ENCODE assay signal across 10 cellular contexts in the genomic region with DNA sequence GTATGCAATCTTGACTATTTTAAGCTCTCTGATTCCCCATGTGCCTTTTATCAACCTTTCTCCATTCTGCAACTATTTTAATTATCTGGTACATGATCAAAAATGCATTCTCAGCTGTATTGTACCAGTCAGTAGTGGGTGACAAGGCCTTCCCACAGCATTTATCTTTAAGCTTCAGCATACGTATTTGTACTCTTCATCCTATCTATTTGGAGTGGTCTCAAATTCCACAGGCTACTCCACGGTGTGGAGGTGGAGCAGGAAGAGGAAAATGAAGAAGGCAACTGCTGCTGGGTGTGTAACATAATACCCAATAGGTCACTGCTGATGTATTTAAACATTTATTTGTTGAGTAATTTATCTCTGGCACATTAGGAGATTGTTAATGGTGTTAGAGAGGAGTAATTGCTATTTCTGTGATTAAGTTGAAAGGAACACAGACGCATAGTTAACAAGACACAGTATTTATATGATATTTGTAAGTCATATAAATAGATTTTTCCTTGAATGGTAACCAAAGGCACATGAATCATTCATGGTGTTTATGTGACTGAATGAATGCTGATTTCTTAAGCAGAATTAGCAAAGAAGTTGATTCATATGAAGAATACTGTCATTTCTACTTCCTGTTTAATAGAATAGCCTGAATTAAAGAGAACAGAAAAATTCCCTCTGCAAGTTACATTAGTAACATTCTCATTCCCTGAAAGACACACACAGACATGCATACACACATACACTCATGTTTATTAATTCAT.
A peak's percentile ranks its signal among the peaks of the same experiment; 100 is the strongest.
DNase-seq lines count a peak whose midpoint lies in the region; ATAC-seq and TF ChIP-seq lines count a peak whose summit lies in the region.
"Had no signal": no experiment of that assay in that cellular context is flagged by ENCODE, and none has a peak within 500 bp of the region (broad histone marks: within the 10 kb centered on the region; RNA-seq: fewer than 3 reads in every experiment).

No MANE protein-coding gene starts in this region.

- TF ChIP-seq CTCF in BJ (IDR thresholded peaks at IDR 0.05; ENCODE audit: insufficient read depth, low read depth, low read length) (no peak), fibroblast of pulmonary artery (IDR thresholded peaks at IDR 0.05; ENCODE audit: low read length, missing control alignments) (no peak), endothelial cell (IDR thresholded peaks at IDR 0.05; ENCODE audit: unreplicated experiment) (no peak)

- ATAC-seq in GM21390 (IDR thresholded peaks at IDR 0.05; ENCODE audit: unreplicated experiment): peak; percentile 49
- ATAC-seq in GM18909 (IDR thresholded peaks at IDR 0.05; ENCODE audit: poor library complexity, unreplicated experiment): no peak
- no peak for ATAC-seq in stimulated activated memory B cell treated with anti-CD40 and anti-IgM and Interleukin-4, amounts not matched to agents 10 μg/mL and 1 μg/mL and 100 μg/mL, for 72 hours

- no peaks in the 10 kb centered on the region for H3K4me1 Mint-ChIP-seq in endothelial cell (ENCODE audit: unreplicated experiment)
- peaks cover 17% of the 10 kb centered on the region for H3K4me1 Mint-ChIP-seq in stimulated activated memory B cell treated with anti-CD40 and anti-IgM and Interleukin-4, amounts not matched to agents 10 μg/mL and 1 μg/mL and 100 μg/mL, for 72 hours

- H3K27ac Mint-ChIP-seq in endothelial cell (ENCODE audit: unreplicated experiment): no peak overlapping the region
- H3K27ac Mint-ChIP-seq in stimulated activated memory B cell treated with anti-CD40 and anti-IgM and Interleukin-4, amounts not matched to agents 10 μg/mL and 1 μg/mL and 100 μg/mL, for 72 hours: no peak overlapping the region
- H3K27ac Mint-ChIP-seq: activated CD4-positive, alpha-beta T cell treated with anti-CD3 and anti-CD28 coated beads, Interleukin-2, amount 10 ng/mL, durations not matched to agents 7 days and 5 days had no signal

- peak; percentile 54 for DNase-seq in BJ (ENCODE audit: low read depth)
- DNase-seq in NCI-H2196 treated with DMSO at 0.1 percent for 48 hours (lab: John Stamatoyannopoulos, UW; ENCODE audit: unreplicated experiment): peak; percentile 39
- peak; percentile 62 for DNase-seq in fibroblast of pulmonary artery (ENCODE audit: low read depth)
- DNase-seq in NCI-H187 treated with DMSO at 0.1 percent for 48 hours (lab: John Stamatoyannopoulos, UW): no peak
- DNase-seq in endothelial cell (ENCODE audit: low spot score): no peak
- DNase-seq: activated CD4-positive, alpha-beta T cell treated with anti-CD3 and anti-CD28 coated beads, Interleukin-2, amount 10 ng/mL, durations not matched to agents 7 days and 5 days; stimulated activated naive CD4-positive, alpha-beta T cell had no signal

- peaks cover 3% of the 10 kb centered on the region for H3K27me3 Mint-ChIP-seq in endothelial cell (ENCODE audit: unreplicated experiment)
- no peaks in the 10 kb centered on the region for H3K27me3 Mint-ChIP-seq in stimulated activated memory B cell treated with anti-CD40 and anti-IgM and Interleukin-4, amounts not matched to agents 10 μg/mL and 1 μg/mL and 100 μg/mL, for 72 hours
- H3K27me3 Mint-ChIP-seq: activated CD4-positive, alpha-beta T cell treated with anti-CD3 and anti-CD28 coated beads, Interleukin-2, amount 10 ng/mL, durations not matched to agents 7 days and 5 days had no signal

- CTCF ChIA-PET in BJ (lab: Yijun Ruan, JAX): no interaction called here

- no peak overlapping the region for H3K4me3 ChIP-seq in BJ (ENCODE audit: low read depth, low read length)
- H3K4me3 ChIP-seq in fibroblast of pulmonary artery (replicated peaks; ENCODE audit: low read depth, low read length): no peak overlapping the region

- H3K36me3 ChIP-seq in BJ (ENCODE audit: control insufficient read depth, insufficient read depth, low read length): no peaks in the 10 kb centered on the region

- H3K4me3 Mint-ChIP-seq in endothelial cell (ENCODE audit: unreplicated experiment): no peak overlapping the region
- H3K4me3 Mint-ChIP-seq in stimulated activated memory B cell treated with anti-CD40 and anti-IgM and Interleukin-4, amounts not matched to agents 10 μg/mL and 1 μg/mL and 100 μg/mL, for 72 hours: no peak overlapping the region
- H3K4me3 Mint-ChIP-seq: activated CD4-positive, alpha-beta T cell treated with anti-CD3 and anti-CD28 coated beads, Interleukin-2, amount 10 ng/mL, durations not matched to agents 7 days and 5 days had no signal

- H3K27me3 ChIP-seq in BJ (ENCODE audit: control insufficient read depth, insufficient read depth, low read length): no peaks in the 10 kb centered on the region

- POLR2A ChIA-PET in BJ (lab: Charles Lee): no interaction called here

- H3K36me3 Mint-ChIP-seq in endothelial cell (ENCODE audit: low read depth, unreplicated experiment): no peaks in the 10 kb centered on the region
- H3K36me3 Mint-ChIP-seq in stimulated activated memory B cell treated with anti-CD40 and anti-IgM and Interleukin-4, amounts not matched to agents 10 μg/mL and 1 μg/mL and 100 μg/mL, for 72 hours: no peaks in the 10 kb centered on the region

- H3K9me3 Mint-ChIP-seq in endothelial cell (ENCODE audit: unreplicated experiment): no peaks in the 10 kb centered on the region
- H3K9me3 Mint-ChIP-seq in stimulated activated memory B cell treated with anti-CD40 and anti-IgM and Interleukin-4, amounts not matched to agents 10 μg/mL and 1 μg/mL and 100 μg/mL, for 72 hours: no peaks in the 10 kb centered on the region

Comparison
In these comparisons a context has a peak if more than half of its experiments do, and no peak if none do; other contexts are left out.
1. DNase-seq: peak in BJ (single experiment), NCI-H2196 treated with DMSO at 0.1 percent for 48 hours (single experiment) and fibroblast of pulmonary artery (single experiment); none in NCI-H187 treated with DMSO at 0.1 percent for 48 hours (single experiment) and endothelial cell (single experiment).